ENCODE assay signal across 23 cellular contexts in genomic region chr1:43350976-43351375, GRCh38. TPM values are rescaled to one million over a fixed set of nuclear protein-coding genes. Genes with fewer than 3 reads are reported as not detected.
"Had no signal": no experiment of that assay in that cellular context is flagged by ENCODE, and none has a peak within 500 bp of the region (broad histone marks: within the 10 kb centered on the region; RNA-seq: fewer than 3 reads in every experiment).

No MANE protein-coding gene starts in this region.

- H3K4me3 ChIP-seq: cardiac muscle cell, pancreas, sigmoid colon, thoracic aorta, upper lobe of right lung had no signal

- H3K36me3 Mint-ChIP-seq: stimulated activated effector memory CD8-positive, alpha-beta T cell treated with anti-CD3 and anti-CD28 coated beads, Interleukin-12 subunit alpha, Interleukin-12 subunit beta, amount 100 ng/mL, for 72 hours had no signal

- H3K9me3 Mint-ChIP-seq: activated CD4-positive, alpha-beta T cell treated with anti-CD3 and anti-CD28 coated beads, Interleukin-2, amount 10 ng/mL, durations not matched to agents 24 days and 14 days; activated CD8-positive, alpha-beta T cell treated with anti-CD3 and anti-CD28 coated beads for 36 hours; activated naive CD8-positive, alpha-beta T cell treated with anti-CD3 and anti-CD28 coated beads for 36 hours; activated T-cell treated with anti-CD3 and anti-CD28 coated beads, Interleukin-2, amount 50 U/mL, for 24 hours; effector memory CD8-positive, alpha-beta T cell; stimulated activated effector memory CD8-positive, alpha-beta T cell treated with anti-CD3 and anti-CD28 coated beads, Interleukin-12 subunit alpha, Interleukin-12 subunit beta, amount 100 ng/mL, for 72 hours had no signal

- DNase-seq: activated CD4-positive, alpha-beta T cell treated with anti-CD3 and anti-CD28 coated beads, Interleukin-2, amount 10 ng/mL, durations not matched to agents 24 days and 14 days; activated CD8-positive, alpha-beta T cell treated with anti-CD3 and anti-CD28 coated beads for 36 hours; activated effector memory CD4-positive, alpha-beta T cell treated with anti-CD3 and anti-CD28 coated beads, Interleukin-2, amount 50 U/mL, for 16 hours; activated naive CD8-positive, alpha-beta T cell treated with anti-CD3 and anti-CD28 coated beads for 36 hours; activated T-cell treated with anti-CD3 and anti-CD28 coated beads, Interleukin-2, amount 50 U/mL, for 24 hours; amniotic stem cell; dermis blood vessel endothelial cell; effector memory CD8-positive, alpha-beta T cell; foreskin fibroblast; hypothalamus; midbrain; pancreas; sigmoid colon; stimulated activated CD4-positive, alpha-beta T cell treated with anti-CD3 and anti-CD28 coated beads, Interleukin-4, amount 100 ng/mL, for 24 hours; T-helper 1 cell; T1000; upper lobe of right lung had no signal

- H3K9me3 ChIP-seq: pancreas, sigmoid colon, thoracic aorta, upper lobe of right lung had no signal

- H3K4me1 ChIP-seq: upper lobe of right lung had no signal

- H3K36me3 ChIP-seq: cardiac muscle cell, pancreas, sigmoid colon, thoracic aorta, upper lobe of right lung had no signal

- ATAC-seq: activated CD8-positive, alpha-beta T cell treated with anti-CD3 and anti-CD28 coated beads for 36 hours; effector memory CD8-positive, alpha-beta T cell; left lobe of liver; pancreas; SK-N-SH treated with all-trans-retinoic acid at 6 μM for 48 hours; stimulated activated effector memory CD8-positive, alpha-beta T cell treated with anti-CD3 and anti-CD28 coated beads, Interleukin-12 subunit alpha, Interleukin-12 subunit beta, amount 100 ng/mL, for 72 hours; upper lobe of right lung had no signal

- H3K4me3 Mint-ChIP-seq: activated CD4-positive, alpha-beta T cell treated with anti-CD3 and anti-CD28 coated beads, Interleukin-2, amount 10 ng/mL, durations not matched to agents 24 days and 14 days; activated CD8-positive, alpha-beta T cell treated with anti-CD3 and anti-CD28 coated beads for 36 hours; activated naive CD8-positive, alpha-beta T cell treated with anti-CD3 and anti-CD28 coated beads for 36 hours; activated T-cell treated with anti-CD3 and anti-CD28 coated beads, Interleukin-2, amount 50 U/mL, for 24 hours; effector memory CD8-positive, alpha-beta T cell; stimulated activated effector memory CD8-positive, alpha-beta T cell treated with anti-CD3 and anti-CD28 coated beads, Interleukin-12 subunit alpha, Interleukin-12 subunit beta, amount 100 ng/mL, for 72 hours had no signal

- H3K27me3 ChIP-seq: cardiac muscle cell, pancreas, sigmoid colon, upper lobe of right lung had no signal

- H3K27ac Mint-ChIP-seq: activated CD4-positive, alpha-beta T cell treated with anti-CD3 and anti-CD28 coated beads, Interleukin-2, amount 10 ng/mL, durations not matched to agents 24 days and 14 days; activated CD8-positive, alpha-beta T cell treated with anti-CD3 and anti-CD28 coated beads for 36 hours; activated naive CD8-positive, alpha-beta T cell treated with anti-CD3 and anti-CD28 coated beads for 36 hours; activated T-cell treated with anti-CD3 and anti-CD28 coated beads, Interleukin-2, amount 50 U/mL, for 24 hours had no signal

- H3K27me3 Mint-ChIP-seq: activated CD8-positive, alpha-beta T cell treated with anti-CD3 and anti-CD28 coated beads for 36 hours; activated naive CD8-positive, alpha-beta T cell treated with anti-CD3 and anti-CD28 coated beads for 36 hours; activated T-cell treated with anti-CD3 and anti-CD28 coated beads, Interleukin-2, amount 50 U/mL, for 24 hours; effector memory CD8-positive, alpha-beta T cell had no signal

RNA-seq across cellular contexts. Expression of gene MPL, which starts 13.4 kb away (rescaled TPM):
- total RNA-seq: activated CD4-positive, alpha-beta T cell treated with anti-CD3 and anti-CD28 coated beads, Interleukin-2, amount 10 ng/mL, durations not matched to agents 24 days and 14 days; activated CD8-positive, alpha-beta T cell treated with anti-CD3 and anti-CD28 coated beads for 36 hours; activated naive CD8-positive, alpha-beta T cell treated with anti-CD3 and anti-CD28 coated beads for 36 hours; cardiac muscle cell; dermis blood vessel endothelial cell; sigmoid colon; thoracic aorta had no signal
- polyA plus RNA-seq: cardiac muscle cell, keratinocyte, sigmoid colon had no signal
